Comparison of ENCODE assay signal across 11 cellular contexts in genomic region chr10:74032900-74033655, GRCh38. TPM values are rescaled to one million over a fixed set of nuclear protein-coding genes. Genes with fewer than 3 reads are reported as not detected.
DNase-seq lines count a peak whose midpoint lies in the region; ATAC-seq and TF ChIP-seq lines count a peak whose summit lies in the region.
"Had no signal": no experiment of that assay in that cellular context is flagged by ENCODE, and none has a peak within 500 bp of the region (broad histone marks: within the 10 kb centered on the region; RNA-seq: fewer than 3 reads in every experiment).

No MANE protein-coding gene starts in this region.

- peaks cover 73% of the 10 kb centered on the region for H3K79me2 ChIP-seq in neural progenitor cell (ENCODE audit: low read depth)

- TF ChIP-seq CTCF in A673 (conservative IDR thresholded peaks at IDR 0.05; ENCODE audit: low read depth, low read length) (no peak), HEK293 (tag by site-specific recombination; IDR thresholded peaks at IDR 0.05) (no peak), liver (IDR thresholded peaks at IDR 0.05; ENCODE audit: low read depth, low read length, missing input control) (no peak), neural progenitor cell (IDR thresholded peaks at IDR 0.05) (no peak)

- peak; percentile 5 to 14 for TF ChIP-seq RAD21 in liver (IDR thresholded peaks at IDR 0.05)

- no peak overlapping the region for H3K9ac ChIP-seq in liver (ENCODE audit: low read depth in 1 of 2, low read length in 2 of 2)
- H3K9ac ChIP-seq in neural progenitor cell, result no peak overlapping the region

- peaks cover 29% of the 10 kb centered on the region for H4K20me1 ChIP-seq in neural progenitor cell (ENCODE audit: low read depth)

- H2AFZ ChIP-seq in neural progenitor cell (replicated peaks), result no peak overlapping the region

- H3K9me3 Mint-ChIP-seq in neural progenitor cell, result no peaks in the 10 kb centered on the region

- intact Hi-C loops in A673 (cut with micrococcal nuclease; ENCODE audit: unreplicated experiment), result no loop called here

- no peak overlapping the region for H3K4me3 ChIP-seq in A673 (ENCODE audit: low read depth, low read length, poor library complexity, severe bottlenecking)
- H3K4me3 ChIP-seq in HEK293 (ENCODE audit: low read depth, low read length), result no peak overlapping the region
- no peak overlapping the region for H3K4me3 ChIP-seq in liver (ENCODE audit: low read depth in 1 of 3, low read length in 3 of 3)
- no peak overlapping the region for H3K4me3 ChIP-seq in neural progenitor cell
- H3K4me3 ChIP-seq: adrenal gland, mucosa of descending colon had no signal

- H3K27me3 Mint-ChIP-seq in T-helper 17 cell (no peaks in the 10 kb centered on the region), neural progenitor cell (ENCODE audit: insufficient read depth, low read depth) (no peaks in the 10 kb centered on the region)

- peak overlapping the region; percentile 46 for H3K27ac ChIP-seq in A673 (ENCODE audit: low read depth, low read length, poor library complexity, severe bottlenecking)
- H3K27ac ChIP-seq in HEK293 (ENCODE audit: extremely low read depth, low read depth, low read length), result no peak overlapping the region
- no peak overlapping the region for H3K27ac ChIP-seq in liver (ENCODE audit: low read depth in 1 of 2, low read length in 2 of 2)
- H3K27ac ChIP-seq in neural progenitor cell, result no peak overlapping the region
- H3K27ac ChIP-seq: adrenal gland had no signal

- POLR2A ChIA-PET in A673 (lab: Charles Lee; ENCODE audit: low non-redundant PET) (no interaction called here), HEK293 (lab: Yijun Ruan, JAX) (interaction anchor here (0.5 kb wide), 1 partner anchor 19 kb away, joined by 3 read pairs; no protein-coding TSS in a partner anchor)

- peaks cover 20% of the 10 kb centered on the region for H3F3A ChIP-seq in neural progenitor cell (ENCODE audit: low read depth)

- H3K36me3 ChIP-seq in A673 (ENCODE audit: insufficient read depth, low read length, poor library complexity, severe bottlenecking) (no peaks in the 10 kb centered on the region), HEK293 (ENCODE audit: control insufficient read depth in 2 of 2, insufficient read depth in 1 of 2, low read length in 2 of 2) (peaks cover 0 to 4% of the 10 kb centered on the region in 2 experiments; a peak in 1 of 3 replicates), liver (ENCODE audit: control insufficient read depth in 4 of 4, insufficient read depth in 3 of 4, low read depth in 1 of 4, low read length in 3 of 4) (no peaks in the 10 kb centered on the region), neural progenitor cell (no peaks in the 10 kb centered on the region)
- H3K36me3 ChIP-seq: adrenal gland had no signal

- H3K4me2 ChIP-seq in neural progenitor cell, result no peak overlapping the region

- 46% methylated on average over 3 of the region's 3 CpGs for WGBS in liver

- H3K4me1 Mint-ChIP-seq in T-helper 17 cell (peaks cover 45% of the 10 kb centered on the region), neural progenitor cell (peaks cover 32% of the 10 kb centered on the region)

- ATAC-seq in T-helper 17 cell, result no peak
- no peak for ATAC-seq in HG03520 (IDR thresholded peaks at IDR 0.05; ENCODE audit: unreplicated experiment)
- no peak for ATAC-seq in GM19395 (IDR thresholded peaks at IDR 0.05; ENCODE audit: unreplicated experiment)
- ATAC-seq: mucosa of descending colon had no signal

- H3K4me1 ChIP-seq in A673 (ENCODE audit: insufficient read depth, low read length, poor library complexity, severe bottlenecking), result peaks cover 68% of the 10 kb centered on the region
- peaks cover 12% of the 10 kb centered on the region for H3K4me1 ChIP-seq in HEK293 (ENCODE audit: control insufficient read depth, insufficient read depth, low read length)
- peaks cover 0 to 19% (median 14%) of the 10 kb centered on the region in 4 donors for H3K4me1 ChIP-seq in liver (ENCODE audit: control insufficient read depth in 4 of 4, insufficient read depth in 4 of 4, low read length in 3 of 4)
- peaks cover 29% of the 10 kb centered on the region for H3K4me1 ChIP-seq in neural progenitor cell

- H3K36me3 Mint-ChIP-seq in T-helper 17 cell (ENCODE audit: low read depth) (peaks cover 2% of the 10 kb centered on the region), neural progenitor cell (peaks cover 23% of the 10 kb centered on the region)

- H3K9me3 ChIP-seq in A673 (ENCODE audit: low read depth, low read length, poor library complexity, severe bottlenecking) (no peaks in the 10 kb centered on the region), HEK293 (ENCODE audit: control insufficient read depth, insufficient read depth, low read depth, low read length) (no peaks in the 10 kb centered on the region), T-helper 17 cell (ENCODE audit: control insufficient read depth, low read length, poor library complexity, severe bottlenecking) (no peaks in the 10 kb centered on the region), liver (ENCODE audit: control insufficient read depth in 4 of 4, low read length in 3 of 4) (no peaks in the 10 kb centered on the region), neural progenitor cell (ENCODE audit: low read depth) (no peaks in the 10 kb centered on the region)
- H3K9me3 ChIP-seq: adrenal gland, mucosa of descending colon had no signal

- H3K27me3 ChIP-seq in A673 (replicated peaks; ENCODE audit: insufficient read depth, low read depth, low read length, poor library complexity) (no peaks in the 10 kb centered on the region), liver (ENCODE audit: control insufficient read depth in 4 of 4, insufficient read depth in 4 of 4, low read length in 3 of 4) (no peaks in the 10 kb centered on the region), neural progenitor cell (no peaks in the 10 kb centered on the region)
- H3K27me3 ChIP-seq: adrenal gland had no signal

- CTCF ChIA-PET in A673 (lab: Charles Lee) (no interaction called here), HEK293 (lab: Yijun Ruan, JAX) (interaction anchor here (0.9 to 1.8 kb wide), 6 partner anchors 11 to 183 kb away, joined by 3 to 5 read pairs (median 3); no protein-coding TSS in a partner anchor)

- H3K27ac Mint-ChIP-seq in T-helper 17 cell (peak overlapping the region; percentile 68), neural progenitor cell (no peak overlapping the region)

- BruUV-seq in A673 (replicated peaks; lab: Mats Ljungman, UMichigan), result no TSS peak

- DNase-seq in A673 (ENCODE audit: low spot score) (no peak), T-helper 17 cell (no peak), neural progenitor cell (ENCODE audit: low spot score) (no peak)
- DNase-seq in stimulated activated CD4-positive, alpha-beta T cell treated with anti-CD3 and anti-CD28 coated beads, Interleukin-12 subunit alpha, Interleukin-12 subunit beta, amount 100 ng/mL, for 4 hours, result no peak
- DNase-seq: mucosa of descending colon, NCI-H1694 treated with DMSO at 0.1 percent for 48 hours had no signal

- H3K4me3 Mint-ChIP-seq in T-helper 17 cell (no peak overlapping the region), neural progenitor cell (no peak overlapping the region)

TF ChIP-seq in liver, 16 proteins besides CTCF, POLR2A, EP300 and RAD21 (continues in another document):
- peak; percentile 38 for TF ChIP-seq ZBTB33 (IDR thresholded peaks at IDR 0.05)
- peak; percentile 21 for TF ChIP-seq MAX (IDR thresholded peaks at IDR 0.05)
- TF ChIP-seq NR2F2 (IDR thresholded peaks at IDR 0.05), result no peak
- no peak for TF ChIP-seq ATF3 (IDR thresholded peaks at IDR 0.05)
- TF ChIP-seq TAF1 (conservative IDR thresholded peaks at IDR 0.05), result no peak
- peak; percentile 63 to 79 for TF ChIP-seq RXRA (IDR thresholded peaks at IDR 0.05)
- no peak for TF ChIP-seq FOXA1 (IDR thresholded peaks at IDR 0.05)
- TF ChIP-seq YY1 (IDR thresholded peaks at IDR 0.05), result peak; percentile 55
- peak; percentile 58 to 67 for TF ChIP-seq HNF4A (conservative IDR thresholded peaks at IDR 0.05)
- no peak for TF ChIP-seq GABPA (IDR thresholded peaks at IDR 0.05 in 1 of 2, conservative IDR thresholded peaks at IDR 0.05 in 1 of 2)
- peak; percentile 55 for TF ChIP-seq FOXA2 (IDR thresholded peaks at IDR 0.05)
- TF ChIP-seq EGR1 (IDR thresholded peaks at IDR 0.05; ENCODE audit: low read depth in 2 of 2), result no peak
- TF ChIP-seq JUND (IDR thresholded peaks at IDR 0.05), result peak in 1 of 2 donors; percentile 27

RNA-seq across cellular contexts. Expression of gene VCL, which starts 35.2 kb away (rescaled TPM):
- total RNA-seq in A673 (2021) (159 and 176 TPM in 2 replicates), T-helper 17 cell (100 to 1,000 TPM in 1 of 2 donors, 10 to 100 TPM in 1; 79.1 to 245 TPM), liver (10 to 100 TPM; 20.6 to 37.8 TPM), neural progenitor cell (ENCODE audit: low replicate concordance) (96.9 and 104 TPM in 2 replicates)
- 10 to 100 TPM in 1 of 2 donors, 1 to 10 TPM in 1; 4.3 to 14.0 TPM for polyA plus RNA-seq in liver
